1 cellular context compared by ENCODE assay signal in the genomic region with DNA sequence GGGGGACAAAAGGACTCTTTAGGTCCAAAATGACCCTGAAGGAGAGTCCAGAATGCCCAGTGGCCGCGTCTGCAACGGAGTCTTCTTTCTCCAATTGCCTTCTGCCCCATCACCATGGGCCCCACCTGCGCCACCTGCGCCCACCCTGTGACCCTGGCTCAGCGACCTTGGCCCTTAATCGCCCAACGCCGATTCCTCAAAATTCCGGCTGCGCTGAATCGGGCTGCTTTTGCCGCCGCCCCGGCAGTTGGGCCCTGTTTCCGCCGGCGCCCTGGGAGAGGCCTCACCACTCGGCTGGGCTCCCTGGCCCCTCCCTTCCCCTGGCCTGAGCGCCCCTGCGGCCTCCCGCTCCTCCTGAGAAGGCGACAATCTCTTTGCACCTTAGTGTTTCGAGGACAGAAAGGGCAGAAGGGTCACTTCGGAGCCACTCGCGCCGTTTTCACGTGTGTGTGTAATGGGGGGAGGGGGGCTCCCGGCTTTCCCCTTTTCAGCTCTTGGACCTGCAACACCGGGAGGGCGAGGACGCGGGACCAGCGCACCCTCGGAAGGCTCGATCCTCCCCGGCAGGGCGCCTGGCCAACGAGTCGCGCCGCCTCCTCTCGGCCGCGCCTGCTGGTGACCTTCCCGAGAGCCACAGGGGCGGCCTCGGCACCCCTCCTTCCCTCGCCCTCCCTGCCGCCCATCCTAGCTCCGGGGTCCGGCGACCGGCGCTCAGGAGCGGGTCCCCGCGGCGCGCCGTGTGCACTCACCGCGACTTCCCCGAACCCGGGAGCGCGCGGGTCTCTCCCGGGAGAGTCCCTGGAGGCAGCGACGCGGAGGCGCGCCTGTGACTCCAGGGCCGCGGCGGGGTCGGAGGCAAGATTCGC.
TF ChIP-seq lines count a peak whose summit lies in the region.

No MANE protein-coding gene starts in this region.

TF ChIP-seq in IMR-90, 13 proteins besides CTCF, POLR2A, EP300 and RAD21 (continued from another document):
- TF ChIP-seq, protein P1, sequence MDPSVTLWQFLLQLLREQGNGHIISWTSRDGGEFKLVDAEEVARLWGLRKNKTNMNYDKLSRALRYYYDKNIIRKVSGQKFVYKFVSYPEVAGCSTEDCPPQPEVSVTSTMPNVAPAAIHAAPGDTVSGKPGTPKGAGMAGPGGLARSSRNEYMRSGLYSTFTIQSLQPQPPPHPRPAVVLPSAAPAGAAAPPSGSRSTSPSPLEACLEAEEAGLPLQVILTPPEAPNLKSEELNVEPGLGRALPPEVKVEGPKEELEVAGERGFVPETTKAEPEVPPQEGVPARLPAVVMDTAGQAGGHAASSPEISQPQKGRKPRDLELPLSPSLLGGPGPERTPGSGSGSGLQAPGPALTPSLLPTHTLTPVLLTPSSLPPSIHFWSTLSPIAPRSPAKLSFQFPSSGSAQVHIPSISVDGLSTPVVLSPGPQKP (IDR thresholded peaks at IDR 0.05; ENCODE audit: borderline replicate concordance, low read depth, low read length): no peak
- no peak for TF ChIP-seq CHD1 (IDR thresholded peaks at IDR 0.05; ENCODE audit: low read depth, low read length)
- no peak for TF ChIP-seq BHLHE40 (IDR thresholded peaks at IDR 0.05; ENCODE audit: low read depth, low read length)
- TF ChIP-seq RFX5 (IDR thresholded peaks at IDR 0.05; ENCODE audit: low read depth, low read length): no peak
- TF ChIP-seq, protein P2, sequence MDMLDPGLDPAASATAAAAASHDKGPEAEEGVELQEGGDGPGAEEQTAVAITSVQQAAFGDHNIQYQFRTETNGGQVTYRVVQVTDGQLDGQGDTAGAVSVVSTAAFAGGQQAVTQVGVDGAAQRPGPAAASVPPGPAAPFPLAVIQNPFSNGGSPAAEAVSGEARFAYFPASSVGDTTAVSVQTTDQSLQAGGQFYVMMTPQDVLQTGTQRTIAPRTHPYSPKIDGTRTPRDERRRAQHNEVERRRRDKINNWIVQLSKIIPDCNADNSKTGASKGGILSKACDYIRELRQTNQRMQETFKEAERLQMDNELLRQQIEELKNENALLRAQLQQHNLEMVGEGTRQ (IDR thresholded peaks at IDR 0.05; ENCODE audit: low read depth, low read length): no peak
- no peak for TF ChIP-seq NFE2L2 (IDR thresholded peaks at IDR 0.05; ENCODE audit: low read depth, low read length)
- no peak for TF ChIP-seq MXI1 (IDR thresholded peaks at IDR 0.05; ENCODE audit: borderline replicate concordance, low read depth, low read length)
- TF ChIP-seq CEBPB (IDR thresholded peaks at IDR 0.05; ENCODE audit: low read depth, low read length): no peak
- no peak for TF ChIP-seq SMC3 (IDR thresholded peaks at IDR 0.05; ENCODE audit: low read depth, low read length)
